7 cellular contexts compared by ENCODE assay signal in genomic region chr17:61605692-61606091, GRCh38.
"Had no signal": no experiment of that assay in that cellular context is flagged by ENCODE, and none has a peak within 500 bp of the region (broad histone marks: within the 10 kb centered on the region; RNA-seq: fewer than 3 reads in every experiment).

No MANE protein-coding gene starts in this region.

- FAIRE-seq: G401.6, GM12891, GM12892, GM18507, GM19239 had no signal

- DNase-seq: GDM1, GF-D8 had no signal
